In genomic region chr15:70875001-70875782, GRCh38 we compare ENCODE assay signal across 9 cellular contexts. TPM values are rescaled to one million over a fixed set of nuclear protein-coding genes. Genes with fewer than 3 reads are reported as not detected.
A peak's percentile ranks its signal among the peaks of the same experiment; 100 is the strongest.
DNase-seq lines count a peak whose midpoint lies in the region; ATAC-seq, FAIRE-seq and TF ChIP-seq lines count a peak whose summit lies in the region.
"Had no signal": no experiment of that assay in that cellular context is flagged by ENCODE, and none has a peak within 500 bp of the region (broad histone marks: within the 10 kb centered on the region; RNA-seq: fewer than 3 reads in every experiment).

No MANE protein-coding gene starts in this region.

- CTCF ChIA-PET in Panc1 (lab: Charles Lee): interaction anchor here (0.7 to 1.5 kb wide), 6 partner anchors 11 to 51 kb away, joined by 3 to 12 read pairs (median 5); no protein-coding TSS in a partner anchor

- TF ChIP-seq CTCF in D721Med (IDR thresholded peaks at IDR 0.05; ENCODE audit: insufficient read depth, missing control alignments) (peak; percentile 34), Panc1 (IDR thresholded peaks at IDR 0.05) (peak; percentile 80), esophagus squamous epithelium (IDR thresholded peaks at IDR 0.05) (peak in 4 of 6 experiments; percentile 24 to 36 (median 26)), neural cell (IDR thresholded peaks at IDR 0.05; ENCODE audit: poor library complexity, severe bottlenecking) (peak; percentile 27)

- H3K9me2 ChIP-seq in neural cell (ENCODE audit: insufficient read depth, low read length): no peaks in the 10 kb centered on the region

- H3K27ac Mint-ChIP-seq in activated T-cell treated with anti-CD3 and anti-CD28 coated beads, Interleukin-2, amount 50 U/mL, for 72 hours: no peak overlapping the region

- H3K9me3 ChIP-seq in Panc1 (ENCODE audit: control insufficient read depth, insufficient read depth, low read depth, low read length): peaks cover 5% of the 10 kb centered on the region; the same call in 1 of the 2 replicates
- no peaks in the 10 kb centered on the region for H3K9me3 ChIP-seq in esophagus squamous epithelium
- H3K9me3 ChIP-seq in neural cell (ENCODE audit: low read length): no peaks in the 10 kb centered on the region
- H3K9me3 ChIP-seq in small intestine (ENCODE audit: control insufficient read depth, low read depth): no peaks in the 10 kb centered on the region
- H3K9me3 ChIP-seq: upper lobe of left lung had no signal

- ATAC-seq in Panc1 (peak; percentile 85), HG02970 (IDR thresholded peaks at IDR 0.05; ENCODE audit: low FRiP score, unreplicated experiment) (no peak)
- ATAC-seq in stimulated activated naive CD8-positive, alpha-beta T cell treated with anti-CD3 and anti-CD28 coated beads, Interleukin-15, Interleukin-2, amounts not matched to agents 100 U/mL and 50 U/mL, for 24 hours: no peak
- ATAC-seq in activated T-cell treated with anti-CD3 and anti-CD28 coated beads, Interleukin-2, amount 50 U/mL, for 72 hours (replicated peaks in 1 of 2): no peak

- no peak overlapping the region for H2AFZ ChIP-seq in neural cell (ENCODE audit: low read depth, low read length)

- H3K27ac ChIP-seq in Panc1 (ENCODE audit: low read length) (peak overlapping the region; percentile 62), esophagus squamous epithelium (no peak overlapping the region), neural cell (ENCODE audit: low read length) (no peak overlapping the region), small intestine (ENCODE audit: low read depth in 1 of 2, low read length in 1 of 2) (no peak overlapping the region)
- H3K27ac ChIP-seq: upper lobe of left lung had no signal

- peaks cover 47% of the 10 kb centered on the region for H3K27me3 Mint-ChIP-seq in activated T-cell treated with anti-CD3 and anti-CD28 coated beads, Interleukin-2, amount 50 U/mL, for 72 hours (ENCODE audit: low read depth)

- H3K27me3 ChIP-seq in Panc1 (ENCODE audit: control insufficient read depth, insufficient read depth, low read length): no peaks in the 10 kb centered on the region
- peaks cover 0 to 17% (median 0%) of the 10 kb centered on the region in 4 donors for H3K27me3 ChIP-seq in esophagus squamous epithelium
- no peaks in the 10 kb centered on the region for H3K27me3 ChIP-seq in neural cell (ENCODE audit: insufficient read depth, low read depth, low read length)
- peaks cover 0 to 2% of the 10 kb centered on the region in 2 donors for H3K27me3 ChIP-seq in small intestine (ENCODE audit: control insufficient read depth in 2 of 2, insufficient read depth in 2 of 2, low read length in 2 of 2)
- H3K27me3 ChIP-seq: upper lobe of left lung had no signal

- H3K4me1 ChIP-seq in Panc1 (ENCODE audit: control insufficient read depth, insufficient read depth, low read length) (peaks cover 10% of the 10 kb centered on the region; the same call in 1 of the 2 replicates), esophagus squamous epithelium (peaks cover 0 to 5% (median 0%) of the 10 kb centered on the region in 3 donors), small intestine (ENCODE audit: control insufficient read depth in 2 of 2, insufficient read depth in 1 of 2, low read depth in 1 of 2, low read length in 1 of 2) (no peaks in the 10 kb centered on the region)
- H3K4me1 ChIP-seq: upper lobe of left lung had no signal

- no peaks in the 10 kb centered on the region for H3K4me1 Mint-ChIP-seq in activated T-cell treated with anti-CD3 and anti-CD28 coated beads, Interleukin-2, amount 50 U/mL, for 72 hours (ENCODE audit: low read depth)

- no TSS peak for BruUV-seq in Panc1 (replicated peaks; lab: Mats Ljungman, UMichigan)

- intact Hi-C loops in Panc1 (cut with micrococcal nuclease; ENCODE audit: unreplicated experiment) (loop anchor here (2.0 kb wide), 1 partner anchor 50 kb away; no protein-coding TSS in a partner anchor), esophagus squamous epithelium (cut with DNase I) (no loop called here)

- H3K4me3 Mint-ChIP-seq in activated T-cell treated with anti-CD3 and anti-CD28 coated beads, Interleukin-2, amount 50 U/mL, for 72 hours: no peak overlapping the region

- no peak for FAIRE-seq in D721Med (lab: Jason Lieb, UNC)
- no peak for FAIRE-seq in small intestine (lab: Jason Lieb, UNC)

- H3K9me3 Mint-ChIP-seq in activated T-cell treated with anti-CD3 and anti-CD28 coated beads, Interleukin-2, amount 50 U/mL, for 72 hours: peaks cover 0 to 2% of the 10 kb centered on the region in 2 donors

- no peak for TF ChIP-seq POLR2A in esophagus squamous epithelium (IDR thresholded peaks at IDR 0.05)

- POLR2A ChIA-PET in Panc1 (lab: Charles Lee): interaction anchor here (0.6 to 1.0 kb wide), 3 partner anchors 44 to 268 kb away, joined by 3 to 11 read pairs (median 3); no protein-coding TSS in a partner anchor

- DNase-seq in D721Med (ENCODE audit: insufficient read length, low spot score) (no peak), Panc1 (ENCODE audit: low read depth, low spot score) (no peak), esophagus squamous epithelium (lab: John Stamatoyannopoulos, UW) (no peak), small intestine (no peak)
- no peak for DNase-seq in stimulated activated naive CD8-positive, alpha-beta T cell treated with anti-CD3 and anti-CD28 coated beads, Interleukin-15, Interleukin-2, amounts not matched to agents 100 U/mL and 50 U/mL, for 24 hours
- no peak for DNase-seq in activated T-cell treated with anti-CD3 and anti-CD28 coated beads, Interleukin-2, amount 50 U/mL, for 72 hours
- DNase-seq: upper lobe of left lung had no signal

- no peak overlapping the region for H3K4me2 ChIP-seq in neural cell (ENCODE audit: low read length)

- H3K9ac ChIP-seq in neural cell (ENCODE audit: low read length): no peak overlapping the region

- no peak for TF ChIP-seq RAD21 in neural cell (conservative IDR thresholded peaks at IDR 0.05)

- H3K4me3 ChIP-seq in Panc1 (ENCODE audit: low read depth in 2 of 2, low read length in 2 of 2) (no peak overlapping the region), esophagus squamous epithelium (no peak overlapping the region), neural cell (ENCODE audit: low read length) (no peak overlapping the region), small intestine (ENCODE audit: low read depth in 1 of 2, low read length in 2 of 2) (no peak overlapping the region)
- H3K4me3 ChIP-seq: upper lobe of left lung had no signal

- no peak for TF ChIP-seq EP300 in neural cell (conservative IDR thresholded peaks at IDR 0.05; ENCODE audit: poor library complexity, severe bottlenecking)

- H4K20me1 ChIP-seq in neural cell (ENCODE audit: insufficient read depth): no peaks in the 10 kb centered on the region

- no peaks in the 10 kb centered on the region for H3K36me3 Mint-ChIP-seq in activated T-cell treated with anti-CD3 and anti-CD28 coated beads, Interleukin-2, amount 50 U/mL, for 72 hours (ENCODE audit: insufficient read depth in 2 of 2)

- no peaks in the 10 kb centered on the region for H3F3A ChIP-seq in neural cell (ENCODE audit: insufficient read depth, low read length, poor library complexity, severe bottlenecking)

- in situ Hi-C loops in Panc1 (cut with HindIII; ENCODE audit: low pct_unique_long_range_greater_than_20kb, low sequenced_read_pairs): no loop called here

- 73 to 77% methylated on average over 7 of the region's 7 CpGs for WGBS in esophagus squamous epithelium, 2 donors
- 76 to 79% (median 79%) methylated on average over 7 of the region's 7 CpGs for WGBS in small intestine, 3 donors

- H3K36me3 ChIP-seq in Panc1 (ENCODE audit: control insufficient read depth, insufficient read depth, low read length): no peaks in the 10 kb centered on the region
- no peaks in the 10 kb centered on the region for H3K36me3 ChIP-seq in esophagus squamous epithelium
- no peaks in the 10 kb centered on the region for H3K36me3 ChIP-seq in neural cell (ENCODE audit: insufficient read depth, low read length)
- no peaks in the 10 kb centered on the region for H3K36me3 ChIP-seq in small intestine (ENCODE audit: control insufficient read depth in 2 of 2, insufficient read depth in 2 of 2, low read length in 2 of 2)
- H3K36me3 ChIP-seq: upper lobe of left lung had no signal

- H3K79me2 ChIP-seq in neural cell (replicated peaks; ENCODE audit: insufficient read depth, low read length): no peaks in the 10 kb centered on the region

TF ChIP-seq in neural cell, 6 proteins besides CTCF, POLR2A, EP300 and RAD21 (continues in another document):
- TF ChIP-seq TAF1 (IDR thresholded peaks at IDR 0.05; ENCODE audit: low read depth): no peak
- no peak for TF ChIP-seq MXI1 (conservative IDR thresholded peaks at IDR 0.05; ENCODE audit: poor library complexity, severe bottlenecking)
- no peak for TF ChIP-seq POLR2AphosphoS5 (IDR thresholded peaks at IDR 0.05)
- no peak for TF ChIP-seq EZH2 (IDR thresholded peaks at IDR 0.05; ENCODE audit: borderline replicate concordance, insufficient read depth, low read length, poor library complexity, severe bottlenecking)

RNA-seq across cellular contexts. Expression of gene THAP10, which starts 17.0 kb away (rescaled TPM):
- total RNA-seq in Panc1 (2021; ENCODE audit: unreplicated experiment) (6.7 TPM), esophagus squamous epithelium (1 to 10 TPM; 1.5 to 3.0 (median 2.3) TPM)
- 2.5 TPM for polyA plus RNA-seq in Panc1 (2012; ENCODE audit: insufficient read length)
- polyA plus RNA-seq in neural cell (6.6 and 7.2 TPM in 2 replicates), small intestine (1 to 10 TPM in 2 of 3 donors, under 1 TPM in 1; 0.89 to 2.4 (median 1.1) TPM)
- polyA minus RNA-seq in neural cell: 9.3 and 10.7 TPM in 2 replicates
- under 1 TPM; 0.62 to 0.74 TPM for total RNA-seq in activated T-cell treated with anti-CD3 and anti-CD28 coated beads, Interleukin-2, amount 50 U/mL, for 72 hours

RNA-seq across cellular contexts. Expression of gene LRRC49, which starts 17.4 kb away (rescaled TPM):
- total RNA-seq in Panc1 (2021; ENCODE audit: unreplicated experiment) (8.3 TPM), esophagus squamous epithelium (1 to 10 TPM in 3 of 4 donors, under 1 TPM in 1; 0.34 to 5.5 (median 4.8) TPM)
- 3.3 TPM for polyA plus RNA-seq in Panc1 (2012; ENCODE audit: insufficient read length)
- polyA plus RNA-seq in neural cell (117 and 141 TPM in 2 replicates), small intestine (1 to 10 TPM in 1 of 3 donors, under 1 TPM in 2; 0.81 to 2.0 (median 0.89) TPM)
- 224 and 226 TPM in 2 replicates for polyA minus RNA-seq in neural cell
- total RNA-seq in activated T-cell treated with anti-CD3 and anti-CD28 coated beads, Interleukin-2, amount 50 U/mL, for 72 hours: 1 to 10 TPM in 1 of 2 donors, under 1 TPM in 1; 0.41 to 2.2 TPM

RNA-seq across cellular contexts. Expression of gene LARP6, which starts 21.2 kb away (rescaled TPM):
- total RNA-seq in Panc1 (2021; ENCODE audit: unreplicated experiment) (66.3 TPM), esophagus squamous epithelium (10 to 100 TPM in 1 of 4 donors, 1 to 10 TPM in 2, under 1 TPM in 1; 0.30 to 18.7 (median 2.8) TPM)
- 69.8 TPM for polyA plus RNA-seq in Panc1 (2012; ENCODE audit: insufficient read length)
- polyA plus RNA-seq in neural cell (18.2 and 20.4 TPM in 2 replicates), small intestine (1 to 10 TPM in 2 of 3 donors, not detected in 1; 3.0 to 7.1 TPM)
- polyA minus RNA-seq in neural cell: 12.4 and 13.1 TPM in 2 replicates
- under 1 TPM in 1 of 2 donors, not detected in 1; 0.74 TPM for total RNA-seq in activated T-cell treated with anti-CD3 and anti-CD28 coated beads, Interleukin-2, amount 50 U/mL, for 72 hours

Comparison
In these comparisons a context has a peak if more than half of its experiments do, and no peak if none do; other contexts are left out.
1. CTCF ChIP-seq: peak in every context shown above with its lines; median percentile 80 in Panc1; 34 in D721Med; 27 in neural cell; 26 in esophagus squamous epithelium.